8 cellular contexts compared by ENCODE assay signal in the genomic region with DNA sequence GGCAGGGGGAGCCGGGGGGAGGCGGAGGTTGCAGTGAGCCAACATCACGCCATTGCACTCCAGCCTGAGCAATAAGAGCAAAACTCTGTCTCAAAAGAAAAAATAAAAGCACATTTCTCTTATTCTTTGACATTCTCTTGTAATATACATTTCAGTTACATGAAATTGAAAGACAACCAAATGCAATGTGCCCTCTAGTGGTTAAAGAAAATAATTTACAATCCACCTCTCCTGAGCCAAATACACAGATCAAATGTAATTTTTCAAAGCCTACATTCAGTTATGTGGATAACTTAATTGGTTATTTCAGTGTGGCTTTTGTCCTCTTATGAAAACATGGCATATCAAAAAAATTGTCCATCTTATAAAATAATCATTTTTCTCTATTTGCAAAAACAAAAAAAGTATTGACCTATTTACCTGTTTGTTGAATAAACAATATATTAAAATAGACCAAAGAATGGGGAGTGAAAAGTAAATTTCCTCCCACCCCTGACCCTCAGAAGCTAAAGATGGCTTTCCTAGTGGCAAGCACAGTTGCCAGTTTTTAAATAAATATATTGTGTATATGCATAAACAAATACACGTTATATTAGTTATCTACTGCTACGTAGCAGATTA. TPM values are rescaled to one million over a fixed set of nuclear protein-coding genes. Genes with fewer than 3 reads are reported as not detected.
DNase-seq lines count a peak whose midpoint lies in the region; ATAC-seq and TF ChIP-seq lines count a peak whose summit lies in the region.

No MANE protein-coding gene starts in this region.

- no peaks in the 10 kb centered on the region for H3K4me1 ChIP-seq in foreskin keratinocyte

- peak; percentile 50 for ATAC-seq in foreskin keratinocyte
- ATAC-seq in GM19328 (IDR thresholded peaks at IDR 0.05; ENCODE audit: unreplicated experiment), result no peak

- TF ChIP-seq CTCF in LNCaP clone FGC (IDR thresholded peaks at IDR 0.05; ENCODE audit: control insufficient read depth, extremely low read depth, insufficient read depth), result peak; percentile 54
- peak; percentile 81 for TF ChIP-seq CTCF in foreskin keratinocyte (conservative IDR thresholded peaks at IDR 0.05)

- no peak overlapping the region for H3K4me3 ChIP-seq in LNCaP clone FGC (ENCODE audit: low read depth, low read length)

- DNase-seq in NOMO-1 (lab: John Stamatoyannopoulos, UW; ENCODE audit: unreplicated experiment in 2 of 2) (peak; percentile 47 to 68), NOMO-1 treated with dmso at 0.1 percent for 144 hours (lab: John Stamatoyannopoulos, UW; ENCODE audit: unreplicated experiment) (no peak), LNCaP clone FGC (ENCODE audit: low read depth) (no peak), SKM-1 treated with dmso at 0.1 percent for 144 hours (lab: John Stamatoyannopoulos, UW; ENCODE audit: unreplicated experiment) (peak; percentile 45), foreskin keratinocyte (no peak), retina (peak; percentile 37), NK-92 (lab: John Stamatoyannopoulos, UW; ENCODE audit: unreplicated experiment) (no peak)

- peaks cover 7% of the 10 kb centered on the region for H3K27me3 ChIP-seq in foreskin keratinocyte

- H3K27ac ChIP-seq in foreskin keratinocyte, result no peak overlapping the region

RNA-seq across cellular contexts. Expression of a gene that starts 14.2 kb away (rescaled TPM):
- 98.4 and 98.5 TPM in 2 replicates for total RNA-seq in foreskin keratinocyte
- polyA plus RNA-seq in foreskin keratinocyte, result 27.5 and 35.2 TPM in 2 replicates

RNA-seq across cellular contexts. Expression of a gene that starts 23.7 kb away (rescaled TPM):
- total RNA-seq in foreskin keratinocyte, result not detected in 2 replicates
- not detected in 2 replicates for polyA plus RNA-seq in foreskin keratinocyte

Comparison
In these comparisons a context has a peak if more than half of its experiments do, and no peak if none do; other contexts are left out.
1. DNase-seq: peak in NOMO-1 (2 of 2), SKM-1 treated with dmso at 0.1 percent for 144 hours (single experiment) and retina (single experiment); none in NOMO-1 treated with dmso at 0.1 percent for 144 hours (single experiment), LNCaP clone FGC (single experiment), foreskin keratinocyte (0 of 2) and NK-92 (single experiment).